Comparison of ENCODE assay signal across 8 cellular contexts in the genomic region with DNA sequence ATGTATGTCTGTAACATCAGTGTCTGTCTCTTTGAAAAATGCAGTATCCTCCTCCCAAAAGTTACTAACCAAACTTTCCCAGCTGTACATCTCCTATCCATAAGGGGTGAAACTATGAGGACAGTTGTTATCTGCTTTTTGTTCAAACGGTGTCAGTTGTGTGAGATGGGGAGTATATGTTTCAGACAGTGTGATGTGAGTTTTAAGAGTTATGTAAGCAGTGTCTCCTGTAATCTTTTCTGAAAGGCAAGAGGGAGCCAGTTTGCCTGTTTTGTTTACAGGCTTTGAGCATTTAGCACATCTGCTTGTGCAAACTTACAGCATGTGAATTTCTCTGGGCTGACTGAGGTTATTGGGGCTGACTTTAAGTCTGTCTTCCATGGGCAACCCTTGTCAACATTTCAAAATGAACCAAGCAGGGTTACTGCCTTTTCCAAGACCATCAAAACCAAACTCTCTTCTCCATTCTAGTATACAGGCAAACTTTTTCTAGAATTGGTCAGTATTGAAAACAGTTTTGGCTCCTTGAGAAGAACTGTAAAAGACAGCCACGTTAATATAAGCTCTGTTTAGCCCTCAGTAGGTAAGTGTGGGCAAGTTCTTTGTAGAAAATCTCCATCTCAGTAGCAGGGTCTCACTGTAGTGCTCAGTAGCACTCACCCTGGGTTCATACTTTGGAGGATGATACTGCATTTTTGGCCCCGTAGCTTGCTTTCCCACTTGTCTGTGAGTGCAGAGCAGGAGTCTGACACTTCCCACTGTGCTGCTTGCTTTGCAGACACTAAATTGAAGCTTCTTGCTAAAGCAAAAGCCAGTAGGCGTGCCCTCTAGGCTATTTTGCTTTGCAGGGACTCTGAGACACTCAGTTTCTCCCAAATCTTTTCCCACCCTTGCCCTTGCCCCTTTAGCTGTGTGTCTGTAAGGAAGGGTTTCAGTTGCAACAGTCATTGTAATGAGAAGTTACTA.
DNase-seq lines count a peak whose midpoint lies in the region; ATAC-seq lines count a peak whose summit lies in the region.

No MANE protein-coding gene starts in this region.

- H3K4me1 ChIP-seq in BLaER1 (peaks cover 64% of the 10 kb centered on the region), mucosa of rectum (ENCODE audit: control insufficient read depth in 2 of 2, insufficient read depth in 2 of 2, low read length in 2 of 2) (peaks cover 41 to 51% of the 10 kb centered on the region in 2 donors)

- H3K4me2 ChIP-seq in BLaER1: no peak overlapping the region

- no peak overlapping the region for H3K9ac ChIP-seq in BLaER1
- H3K9ac ChIP-seq in mucosa of rectum (ENCODE audit: low read depth in 1 of 2, low read length in 2 of 2): peak overlapping the region; percentile 61 to 68

- H3K36me3 ChIP-seq in BLaER1 (no peaks in the 10 kb centered on the region), mucosa of rectum (ENCODE audit: control insufficient read depth in 2 of 2, insufficient read depth in 2 of 2, low read length in 2 of 2) (peaks cover 3 to 5% of the 10 kb centered on the region in 2 donors)

- H3K27me3 ChIP-seq in BLaER1 (no peaks in the 10 kb centered on the region), mucosa of rectum (ENCODE audit: control insufficient read depth in 2 of 2, insufficient read depth in 2 of 2, low read length in 2 of 2) (no peaks in the 10 kb centered on the region)

- no peak for ATAC-seq in GM18858 (IDR thresholded peaks at IDR 0.05; ENCODE audit: unreplicated experiment)

- H3K27ac ChIP-seq in BLaER1: 0 out of 2 replicates have a peak overlapping the region, but pooled peaks have one; percentile 7
- H3K27ac ChIP-seq in cingulate gyrus (ENCODE audit: low read depth, low read length): peak overlapping the region; percentile 63
- H3K27ac ChIP-seq in mucosa of rectum (ENCODE audit: low read depth in 2 of 2, low read length in 2 of 2): peak overlapping the region; percentile 84 to 87

- peak; percentile 42 for DNase-seq in NCI-H69 (lab: John Stamatoyannopoulos, UW)
- no peak for DNase-seq in NCI-H1436 treated with DMSO at 0.1 percent for 48 hours (lab: John Stamatoyannopoulos, UW)
- no peak for DNase-seq in Kasumi-1 (lab: John Stamatoyannopoulos, UW)
- no peak for DNase-seq in NCI-H128 (lab: John Stamatoyannopoulos, UW; ENCODE audit: unreplicated experiment)

- H3K4me3 ChIP-seq in BLaER1 (no peak overlapping the region), mucosa of rectum (ENCODE audit: low read length in 2 of 2) (peak overlapping the region; percentile 58 to 70)

- H3K9me3 ChIP-seq in BLaER1: no peaks in the 10 kb centered on the region
- no peaks in the 10 kb centered on the region for H3K9me3 ChIP-seq in mucosa of rectum (ENCODE audit: control insufficient read depth in 2 of 2, low read length in 2 of 2)

- H4K20me1 ChIP-seq in BLaER1: no peaks in the 10 kb centered on the region

Comparison
In these comparisons a context has a peak if more than half of its experiments do, and no peak if none do; other contexts are left out.
1. H3K27ac ChIP-seq: peak in every context shown above with its lines; median percentile 86 in mucosa of rectum; 63 in cingulate gyrus; 7 in BLaER1.